Comparison of ENCODE assay signal across 23 cellular contexts in the genomic region with DNA sequence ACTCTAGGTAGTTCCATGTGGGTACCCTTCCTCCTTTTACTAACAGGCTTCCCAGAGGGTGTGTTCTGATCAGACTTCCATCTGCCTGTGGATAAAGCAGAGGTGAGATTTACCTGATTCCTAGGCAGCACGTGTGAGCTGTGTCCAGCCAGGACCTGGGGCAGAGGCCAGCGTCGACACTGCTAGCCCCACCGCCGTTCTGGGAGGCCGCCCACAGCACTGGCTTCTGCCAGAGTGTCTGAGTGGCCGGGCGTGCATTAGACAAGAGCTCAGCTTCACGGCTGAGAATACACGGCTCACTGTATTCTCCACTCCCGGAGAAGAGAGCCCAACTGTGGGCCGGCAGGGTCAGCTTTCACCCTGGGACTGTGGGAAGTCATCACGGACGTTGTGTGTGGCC.
"Had no signal": no experiment of that assay in that cellular context is flagged by ENCODE, and none has a peak within 500 bp of the region (broad histone marks: within the 10 kb centered on the region; RNA-seq: fewer than 3 reads in every experiment).

No MANE protein-coding gene starts in this region.

- H3K9ac ChIP-seq: parathyroid adenoma had no signal

- H3K36me3 ChIP-seq: colonic mucosa, esophagus muscularis mucosa, heart right ventricle, sigmoid colon had no signal

- H3K4me3 ChIP-seq: colonic mucosa, esophagus muscularis mucosa, heart right ventricle, mucosa of descending colon, sigmoid colon had no signal

- H3K27me3 Mint-ChIP-seq: progenitor cell of endocrine pancreas had no signal

- H3K27ac ChIP-seq: colonic mucosa, esophagus muscularis mucosa, heart right ventricle, parathyroid adenoma, sigmoid colon had no signal

- H3K27me3 ChIP-seq: colonic mucosa had no signal

- DNase-seq: colonic mucosa; dermis blood vessel endothelial cell; effector memory CD4-positive, alpha-beta T cell; foreskin melanocyte; glutamatergic neuron; heart right ventricle; hippocampal formation; mesenchymal stem cell; mucosa of descending colon; naive B cell; sigmoid colon; stimulated activated CD4-positive, alpha-beta T cell treated with anti-CD3 and anti-CD28 coated beads, Interleukin-2, amount 100 ng/mL, for 24 hours; stimulated activated CD4-positive, alpha-beta T cell treated with anti-CD3 and anti-CD28 coated beads, Interleukin-4, amount 100 ng/mL, for 4 hours; stimulated activated naive CD8-positive, alpha-beta T cell treated with anti-CD3 and anti-CD28 coated beads, Interleukin-15, Interleukin-2, amounts not matched to agents 100 U/mL and 50 U/mL, for 24 hours; substantia nigra had no signal

- H3K27ac Mint-ChIP-seq: mesothelial cell of epicardium; natural killer cell treated with Interleukin-12 subunit alpha and Interleukin-12 subunit beta and Interleukin-15 and Interleukin-18, amount 100 ng/mL, for 72 hours; progenitor cell of endocrine pancreas; stimulated activated memory B cell treated with anti-CD40 and anti-IgM and Interleukin-4, amounts not matched to agents 10 μg/mL and 1 μg/mL and 100 μg/mL, for 72 hours; type B pancreatic cell had no signal

- H3K4me1 Mint-ChIP-seq: stimulated activated memory B cell treated with anti-CD40 and anti-IgM and Interleukin-4, amounts not matched to agents 10 μg/mL and 1 μg/mL and 100 μg/mL, for 72 hours had no signal

- H3K4me1 ChIP-seq: colonic mucosa, parathyroid adenoma, sigmoid colon had no signal

- H3K9me3 ChIP-seq: colonic mucosa, esophagus muscularis mucosa, heart right ventricle, mucosa of descending colon, sigmoid colon had no signal

- H2AFZ ChIP-seq: parathyroid adenoma had no signal

- ATAC-seq: mucosa of descending colon; natural killer cell treated with Interleukin-12 subunit alpha and Interleukin-12 subunit beta and Interleukin-15 and Interleukin-18, amount 100 ng/mL, for 72 hours; stimulated activated memory B cell treated with anti-CD40 and anti-IgM and Interleukin-4, amounts not matched to agents 10 μg/mL and 1 μg/mL and 100 μg/mL, for 72 hours; stimulated activated naive CD8-positive, alpha-beta T cell treated with anti-CD3 and anti-CD28 coated beads, Interleukin-15, Interleukin-2, amounts not matched to agents 100 U/mL and 50 U/mL, for 24 hours had no signal

- H3K9me3 Mint-ChIP-seq: mesothelial cell of epicardium; natural killer cell treated with Interleukin-12 subunit alpha and Interleukin-12 subunit beta and Interleukin-15 and Interleukin-18, amount 100 ng/mL, for 72 hours; neural crest cell; type B pancreatic cell had no signal

- H3K36me3 Mint-ChIP-seq: mesothelial cell of epicardium; naive B cell; natural killer cell treated with Interleukin-12 subunit alpha and Interleukin-12 subunit beta and Interleukin-15 and Interleukin-18, amount 100 ng/mL, for 72 hours; stimulated activated memory B cell treated with anti-CD40 and anti-IgM and Interleukin-4, amounts not matched to agents 10 μg/mL and 1 μg/mL and 100 μg/mL, for 72 hours; type B pancreatic cell had no signal

- H3K4me3 Mint-ChIP-seq: mesothelial cell of epicardium; naive B cell; natural killer cell treated with Interleukin-12 subunit alpha and Interleukin-12 subunit beta and Interleukin-15 and Interleukin-18, amount 100 ng/mL, for 72 hours; neural crest cell; stimulated activated memory B cell treated with anti-CD40 and anti-IgM and Interleukin-4, amounts not matched to agents 10 μg/mL and 1 μg/mL and 100 μg/mL, for 72 hours; type B pancreatic cell had no signal
